ENCODE assay signal across 14 cellular contexts in genomic region chr15:63764124-63764827, GRCh38.
DNase-seq lines count a peak whose midpoint lies in the region; ATAC-seq and TF ChIP-seq lines count a peak whose summit lies in the region.
"Had no signal": no experiment of that assay in that cellular context is flagged by ENCODE, and none has a peak within 500 bp of the region (broad histone marks: within the 10 kb centered on the region; RNA-seq: fewer than 3 reads in every experiment).

No MANE protein-coding gene starts in this region.

- no peaks in the 10 kb centered on the region for H3K36me3 ChIP-seq in MM.1S (replicated peaks; ENCODE audit: insufficient read depth, low read length)

- H3K79me2 ChIP-seq in MM.1S (ENCODE audit: low read length): peaks cover 28% of the 10 kb centered on the region

- H3K4me1 ChIP-seq in MM.1S (ENCODE audit: low read length): peaks cover 17% of the 10 kb centered on the region

- no peak overlapping the region for H3K27ac ChIP-seq in MM.1S (ENCODE audit: low read length)
- H3K27ac ChIP-seq: esophagus squamous epithelium, PC-9 had no signal

- H3F3A ChIP-seq in MM.1S (ENCODE audit: insufficient read depth, low read length): no peaks in the 10 kb centered on the region

- no peak overlapping the region for H3K4me3 Mint-ChIP-seq in effector memory CD8-positive, alpha-beta T cell
- no peak overlapping the region for H3K4me3 Mint-ChIP-seq in neural crest cell
- H3K4me3 Mint-ChIP-seq: CD14-positive monocyte had no signal

- peaks cover 39% of the 10 kb centered on the region for H3K36me3 Mint-ChIP-seq in effector memory CD8-positive, alpha-beta T cell (ENCODE audit: insufficient read depth)
- H3K36me3 Mint-ChIP-seq in neural crest cell (ENCODE audit: low read depth): peaks cover 3% of the 10 kb centered on the region

- H3K27me3 Mint-ChIP-seq in effector memory CD8-positive, alpha-beta T cell: no peaks in the 10 kb centered on the region
- no peaks in the 10 kb centered on the region for H3K27me3 Mint-ChIP-seq in neural crest cell (ENCODE audit: low read depth)

- peak overlapping the region; percentile 39 to 62 for H3K27ac Mint-ChIP-seq in effector memory CD8-positive, alpha-beta T cell
- peak overlapping the region; percentile 16 for H3K27ac Mint-ChIP-seq in neural crest cell (ENCODE audit: unreplicated experiment)

- H3K4me3 ChIP-seq in GM12865 (ENCODE audit: low read depth, low read length): no peak overlapping the region
- no peak overlapping the region for H3K4me3 ChIP-seq in MM.1S (ENCODE audit: low read length)
- H3K4me3 ChIP-seq: esophagus squamous epithelium, PC-9 had no signal

- H3K9me2 ChIP-seq in MM.1S (replicated peaks; ENCODE audit: insufficient read depth, low read length): no peaks in the 10 kb centered on the region

- no peak for TF ChIP-seq CTCF in GM12865 (IDR thresholded peaks at IDR 0.05; ENCODE audit: insufficient read depth, low read depth, low read length, missing control alignments)
- no peak for TF ChIP-seq CTCF in MM.1S (IDR thresholded peaks at IDR 0.05; ENCODE audit: low read length)
- no peak for TF ChIP-seq CTCF in neural crest cell (conservative IDR thresholded peaks at IDR 0.05)

- H3K27me3 ChIP-seq in MM.1S (replicated peaks; ENCODE audit: insufficient read depth, low read length): no peaks in the 10 kb centered on the region
- H3K27me3 ChIP-seq: esophagus squamous epithelium had no signal

- ATAC-seq in effector memory CD8-positive, alpha-beta T cell (replicated peaks): no peak
- ATAC-seq in GM21576 (IDR thresholded peaks at IDR 0.05; ENCODE audit: unreplicated experiment) (no peak), GM18873 (IDR thresholded peaks at IDR 0.05; ENCODE audit: low FRiP score, unreplicated experiment) (no peak)
- ATAC-seq: right cardiac atrium had no signal

- no peak overlapping the region for H3K9ac ChIP-seq in MM.1S (ENCODE audit: low read length)

- no peaks in the 10 kb centered on the region for H3K9me3 Mint-ChIP-seq in effector memory CD8-positive, alpha-beta T cell
- H3K9me3 Mint-ChIP-seq in neural crest cell: no peaks in the 10 kb centered on the region
- H3K9me3 Mint-ChIP-seq: CD14-positive monocyte had no signal

- H3K9me3 ChIP-seq in MM.1S (replicated peaks; ENCODE audit: insufficient read depth, low read length): no peaks in the 10 kb centered on the region
- H3K9me3 ChIP-seq: esophagus squamous epithelium had no signal

- H4K20me1 ChIP-seq in MM.1S (ENCODE audit: insufficient read depth, low read length): no peaks in the 10 kb centered on the region

- H3K4me2 ChIP-seq in MM.1S (ENCODE audit: low read depth, low read length): no peak overlapping the region
- H3K4me2 ChIP-seq: PC-9 had no signal

- H2AFZ ChIP-seq in MM.1S (ENCODE audit: low read length): no peak overlapping the region
- H2AFZ ChIP-seq: PC-9 had no signal

- H3K4me1 Mint-ChIP-seq in effector memory CD8-positive, alpha-beta T cell (ENCODE audit: low read depth in 2 of 2): peaks cover 27 to 54% of the 10 kb centered on the region in 2 donors
- H3K4me1 Mint-ChIP-seq in neural crest cell: peaks cover 28% of the 10 kb centered on the region

- DNase-seq in GM12865 (ENCODE audit: low read depth) (peak; percentile 24), MM.1S (peak; percentile 16), neural crest cell (ENCODE audit: low read depth, low spot score) (no peak), NCI-H446 (lab: John Stamatoyannopoulos, UW) (no peak)
- DNase-seq in effector memory CD8-positive, alpha-beta T cell: no peak
- DNase-seq: activated CD4-positive, alpha-beta T cell treated with anti-CD3 and anti-CD28 coated beads for 48 hours; cerebellar nuclear complex; esophagus squamous epithelium; NCI-H2171; PC-9; right cardiac atrium had no signal

Comparison
In these comparisons a context has a peak if more than half of its experiments do, and no peak if none do; other contexts are left out.
1. DNase-seq: peak in GM12865 (single experiment) and MM.1S (single experiment); none in effector memory CD8-positive, alpha-beta T cell (0 of 3), neural crest cell (single experiment) and NCI-H446 (0 of 2).